Comparison of ENCODE assay signal across 5 cellular contexts in genomic region chr15:43562753-43563152, GRCh38. TPM values are rescaled to one million over a fixed set of nuclear protein-coding genes. Genes with fewer than 3 reads are reported as not detected.
"Had no signal": no experiment of that assay in that cellular context is flagged by ENCODE, and none has a peak within 500 bp of the region (broad histone marks: within the 10 kb centered on the region; RNA-seq: fewer than 3 reads in every experiment).

No MANE protein-coding gene starts in this region.

RNA-seq across cellular contexts. Expression of gene CKMT1B, which starts 31.1 kb away (rescaled TPM):
- total RNA-seq: IMR-90 had no signal
- polyA plus RNA-seq: IgD-negative memory B cell, IMR-90 had no signal

RNA-seq across cellular contexts. Expression of gene MAP1A, which starts 45.3 kb away (rescaled TPM):
- polyA plus RNA-seq: IgD-negative memory B cell had no signal

RNA-seq across cellular contexts. Expression of gene STRC, which starts 55.8 kb away (rescaled TPM):
- total RNA-seq: HT-29, HT1080, IMR-90, K562 had no signal
- polyA plus RNA-seq: IgD-negative memory B cell, IMR-90 had no signal
